Comparison of ENCODE assay signal across 32 cellular contexts in genomic region chr19:45314708-45315107, GRCh38. TPM values are rescaled to one million over a fixed set of nuclear protein-coding genes. Genes with fewer than 3 reads are reported as not detected.
"Had no signal": no experiment of that assay in that cellular context is flagged by ENCODE, and none has a peak within 500 bp of the region (broad histone marks: within the 10 kb centered on the region; RNA-seq: fewer than 3 reads in every experiment).

No MANE protein-coding gene starts in this region.

- H3K4me1 Mint-ChIP-seq: immature natural killer cell; nephron; stimulated activated naive B cell treated with anti-CD40 and anti-IgM and Interleukin-4, amounts not matched to agents 10 μg/mL and 1 μg/mL and 100 μg/mL, for 72 hours had no signal

- ATAC-seq: left colon; left lung; lower lobe of right lung; naive thymus-derived CD8-positive, alpha-beta T cell; sciatic nerve; stimulated activated naive B cell treated with anti-CD40 and anti-IgM and Interleukin-4, amounts not matched to agents 10 μg/mL and 1 μg/mL and 100 μg/mL, for 72 hours; stimulated activated naive CD8-positive, alpha-beta T cell treated with anti-CD3 and anti-CD28 coated beads, Interleukin-15, Interleukin-2, amounts not matched to agents 100 U/mL and 50 U/mL, for 24 hours had no signal

- H3K36me3 ChIP-seq: left lung, lower lobe of right lung, neutrophil, stomach, thyroid gland, transverse colon, upper lobe of left lung had no signal

- H3K4me3 Mint-ChIP-seq: immature natural killer cell; naive thymus-derived CD8-positive, alpha-beta T cell; nephron; neural crest cell had no signal

- H3K27ac Mint-ChIP-seq: immature natural killer cell; naive thymus-derived CD8-positive, alpha-beta T cell; nephron; stimulated activated naive B cell treated with anti-CD40 and anti-IgM and Interleukin-4, amounts not matched to agents 10 μg/mL and 1 μg/mL and 100 μg/mL, for 72 hours had no signal

- H3K9me3 Mint-ChIP-seq: immature natural killer cell; nephron; neural crest cell; stimulated activated naive B cell treated with anti-CD40 and anti-IgM and Interleukin-4, amounts not matched to agents 10 μg/mL and 1 μg/mL and 100 μg/mL, for 72 hours had no signal

- H3K27ac ChIP-seq: left lung, lower lobe of right lung, neutrophil, parathyroid adenoma, right atrium auricular region, skin epidermis, stomach, testis, thyroid gland, transverse colon, upper lobe of left lung had no signal

- H3K9ac ChIP-seq: parathyroid adenoma had no signal

- H3K9me3 ChIP-seq: left lung, lower lobe of right lung, neutrophil, right atrium auricular region, stomach, testis, thyroid gland, transverse colon, upper lobe of left lung had no signal

- H3K4me3 ChIP-seq: left lung, lower lobe of right lung, right atrium auricular region, skin epidermis, stomach, testis, thyroid gland, transverse colon, upper lobe of left lung had no signal

- H3K27me3 ChIP-seq: right atrium auricular region, testis, thyroid gland, upper lobe of left lung had no signal

- H3K4me1 ChIP-seq: left lung, lower lobe of right lung, parathyroid adenoma, stomach, testis, thyroid gland, transverse colon, upper lobe of left lung had no signal

- H3K36me3 Mint-ChIP-seq: immature natural killer cell; naive thymus-derived CD8-positive, alpha-beta T cell had no signal

- DNase-seq: hypothalamus; immature natural killer cell; kidney; left colon; left lung; lower lobe of right lung; mammary epithelial cell; mesenchymal stem cell; naive thymus-derived CD8-positive, alpha-beta T cell; occipital lobe; stimulated activated CD4-positive, alpha-beta T cell treated with anti-CD3 and anti-CD28 coated beads, Interleukin-12 subunit alpha, Interleukin-12 subunit beta, amount 100 ng/mL, for 4 hours; stimulated activated CD4-positive, alpha-beta T cell treated with anti-CD3 and anti-CD28 coated beads, Interleukin-15, amount 100 ng/mL, for 24 hours; stimulated activated CD4-positive, alpha-beta T cell treated with anti-CD3 and anti-CD28 coated beads, Interleukin-2, amount 100 ng/mL, for 24 hours; stimulated activated CD4-positive, alpha-beta T cell treated with anti-CD3 and anti-CD28 coated beads, Interleukin-4, amount 100 ng/mL, for 1 hour; stimulated activated naive B cell treated with anti-CD40 and anti-IgM and Interleukin-4, amounts not matched to agents 10 μg/mL and 1 μg/mL and 100 μg/mL, for 72 hours; stimulated activated naive CD8-positive, alpha-beta T cell treated with anti-CD3 and anti-CD28 coated beads, Interleukin-15, Interleukin-2, amounts not matched to agents 100 U/mL and 50 U/mL, for 24 hours; stomach; testis; thyroid gland; transverse colon; upper lobe of left lung had no signal

RNA-seq across cellular contexts. Expression of gene CKM, which starts 8.0 kb away (rescaled TPM):
- total RNA-seq: kidney; mammary epithelial cell; mucosa of gallbladder; naive thymus-derived CD8-positive, alpha-beta T cell; neural crest cell; osteocyte; pulmonary artery endothelial cell; renal cortical epithelial cell; sciatic nerve; upper lobe of left lung had no signal
- polyA plus RNA-seq: immature natural killer cell; mammary epithelial cell; naive thymus-derived CD8-positive, alpha-beta T cell had no signal

RNA-seq across cellular contexts. Expression of gene KLC3, which starts 25.8 kb away (rescaled TPM):
- total RNA-seq: left colon; naive thymus-derived CD8-positive, alpha-beta T cell; neural crest cell; osteocyte; sciatic nerve; transverse colon had no signal
- polyA plus RNA-seq: immature natural killer cell; naive thymus-derived CD8-positive, alpha-beta T cell had no signal
